8 cellular contexts compared by ENCODE assay signal in genomic region chr15:83207622-83208356, GRCh38. TPM values are rescaled to one million over a fixed set of nuclear protein-coding genes. Genes with fewer than 3 reads are reported as not detected.
DNase-seq lines count a peak whose midpoint lies in the region; ATAC-seq, FAIRE-seq and TF ChIP-seq lines count a peak whose summit lies in the region.

HDGFL3 (minus strand) TSS chr15:83207823; CDS start chr15:83207414, 409 bp downstream.

- H3K79me2 ChIP-seq in endothelial cell of umbilical vein (ENCODE audit: control insufficient read depth, insufficient read depth, low read length): peaks cover 43% of the 10 kb centered on the region

- CTCF ChIA-PET in Caco-2 (lab: Charles Lee) (no interaction called here), endothelial cell of umbilical vein (lab: Charles Lee) (interaction anchor here (0.9 to 1.9 kb wide), 5 partner anchors 14 to 196 kb away, joined by 3 to 7 read pairs (median 3); partner anchors contain the start of gene C15orf40)
- CTCF ChIA-PET in activated CD4-positive, alpha-beta memory T cell treated with anti-CD3 and anti-CD28 coated beads, Interleukin-2, amount 10 ng/mL, durations not matched to agents 7 days and 5 days (lab: Charles Lee): interaction anchor here (1.1 kb wide), 1 partner anchor 197 kb away, joined by 3 read pairs; no protein-coding TSS in a partner anchor

- intact Hi-C loops in Caco-2 (cut with micrococcal nuclease; ENCODE audit: unreplicated experiment): no loop called here
- intact Hi-C loops in endothelial cell of umbilical vein (cut with micrococcal nuclease): loop anchor here (2.0 to 5.0 kb wide), 4 partner anchors 79 to 1161 kb away; partner anchors contain the start of genes MEX3B and RPS17

- H3K9me3 ChIP-seq in Caco-2 (no peaks in the 10 kb centered on the region), endothelial cell of umbilical vein (replicated peaks; ENCODE audit: control insufficient read depth, insufficient read depth, low read length) (no peaks in the 10 kb centered on the region)

- dilution Hi-C loops in endothelial cell of umbilical vein (cut with MboI; ENCODE audit: extremely low pct_ligation_motif_present, low sequenced_read_pairs): no loop called here

- no peaks in the 10 kb centered on the region for H3K9me3 Mint-ChIP-seq in Caco-2 (ENCODE audit: unreplicated experiment)
- H3K9me3 Mint-ChIP-seq in activated CD4-positive, alpha-beta memory T cell treated with anti-CD3 and anti-CD28 coated beads, Interleukin-2, amount 10 ng/mL, durations not matched to agents 7 days and 5 days: no peaks in the 10 kb centered on the region
- H3K9me3 Mint-ChIP-seq in memory B cell: no peaks in the 10 kb centered on the region
- no peaks in the 10 kb centered on the region for H3K9me3 Mint-ChIP-seq in stimulated activated naive B cell treated with anti-CD40 and anti-IgM and Interleukin-4, amounts not matched to agents 10 μg/mL and 1 μg/mL and 100 μg/mL, for 72 hours

- H3K4me1 Mint-ChIP-seq in Caco-2 (ENCODE audit: low read depth, unreplicated experiment) (peaks cover 5% of the 10 kb centered on the region), memory B cell (peaks cover 2% of the 10 kb centered on the region)
- peaks cover 13% of the 10 kb centered on the region for H3K4me1 Mint-ChIP-seq in activated CD4-positive, alpha-beta memory T cell treated with anti-CD3 and anti-CD28 coated beads, Interleukin-2, amount 10 ng/mL, durations not matched to agents 7 days and 5 days
- H3K4me1 Mint-ChIP-seq in stimulated activated naive B cell treated with anti-CD40 and anti-IgM and Interleukin-4, amounts not matched to agents 10 μg/mL and 1 μg/mL and 100 μg/mL, for 72 hours: peaks cover 3 to 12% of the 10 kb centered on the region in 2 donors

- H2AFZ ChIP-seq in endothelial cell of umbilical vein (ENCODE audit: low read depth, low read length): peak within 1 kb of the TSS; percentile 96

- H3K36me3 ChIP-seq in Caco-2 (ENCODE audit: control insufficient read depth, insufficient read depth, low read length) (no peaks in the 10 kb centered on the region), endothelial cell of umbilical vein (ENCODE audit: control insufficient read depth in 2 of 2, extremely low read depth in 1 of 2, insufficient read depth in 2 of 2, low read length in 2 of 2) (no peaks in the 10 kb centered on the region)

- H3K27ac Mint-ChIP-seq in Caco-2 (ENCODE audit: unreplicated experiment) (peak within 1 kb of the TSS; percentile 87), memory B cell (no peak within 1 kb of the TSS)
- peak within 1 kb of the TSS; percentile 78 for H3K27ac Mint-ChIP-seq in activated CD4-positive, alpha-beta memory T cell treated with anti-CD3 and anti-CD28 coated beads, Interleukin-2, amount 10 ng/mL, durations not matched to agents 7 days and 5 days
- H3K27ac Mint-ChIP-seq in stimulated activated naive B cell treated with anti-CD40 and anti-IgM and Interleukin-4, amounts not matched to agents 10 μg/mL and 1 μg/mL and 100 μg/mL, for 72 hours: peak within 1 kb of the TSS; percentile 91

- peak within 1 kb of the TSS; percentile 97 for H3K4me2 ChIP-seq in endothelial cell of umbilical vein (ENCODE audit: insufficient read depth, low read length)

- TF ChIP-seq POLR2A in endothelial cell of umbilical vein (IDR thresholded peaks at IDR 0.05; ENCODE audit: low read depth, low read length): peak; percentile 47

- H3K9ac ChIP-seq in endothelial cell of umbilical vein (replicated peaks; ENCODE audit: extremely low read depth, insufficient read depth, low read length): peak within 1 kb of the TSS; percentile 96

- H3K4me3 Mint-ChIP-seq in Caco-2 (ENCODE audit: unreplicated experiment): peak within 1 kb of the TSS; percentile 92
- H3K4me3 Mint-ChIP-seq in activated CD4-positive, alpha-beta memory T cell treated with anti-CD3 and anti-CD28 coated beads, Interleukin-2, amount 10 ng/mL, durations not matched to agents 7 days and 5 days: peak within 1 kb of the TSS; percentile 84
- peak within 1 kb of the TSS; percentile 69 for H3K4me3 Mint-ChIP-seq in memory B cell
- peak within 1 kb of the TSS; percentile 85 to 87 for H3K4me3 Mint-ChIP-seq in stimulated activated naive B cell treated with anti-CD40 and anti-IgM and Interleukin-4, amounts not matched to agents 10 μg/mL and 1 μg/mL and 100 μg/mL, for 72 hours

- peaks cover 8% of the 10 kb centered on the region for H4K20me1 ChIP-seq in endothelial cell of umbilical vein (replicated peaks; ENCODE audit: control insufficient read depth, extremely low read depth, insufficient read depth, low read length)

- H3K4me3 ChIP-seq in Caco-2 (ENCODE audit: low read depth, low read length) (peak within 1 kb of the TSS; percentile 70), endothelial cell of umbilical vein (replicated peaks in 1 of 3; ENCODE audit: insufficient read depth in 1 of 3, low read depth in 1 of 3, low read length in 3 of 3) (peak within 1 kb of the TSS; percentile 91 to 95 (median 93))

- peak within 1 kb of the TSS; percentile 95 for H3K27ac ChIP-seq in endothelial cell of umbilical vein (ENCODE audit: insufficient read depth, low read depth, low read length)

- ATAC-seq in GM21528 (IDR thresholded peaks at IDR 0.05; ENCODE audit: low FRiP score, unreplicated experiment) (peak; percentile 57), memory B cell (ENCODE audit: low read depth) (peak; percentile 44)
- ATAC-seq in stimulated activated naive B cell treated with anti-CD40 and anti-IgM and Interleukin-4, amounts not matched to agents 10 μg/mL and 1 μg/mL and 100 μg/mL, for 72 hours (replicated peaks): peak; percentile 69

- peak in 1 of 2 experiments; percentile 9 for TF ChIP-seq CTCF in Caco-2 (IDR thresholded peaks at IDR 0.05; ENCODE audit: insufficient read depth in 1 of 2, low read depth in 1 of 2, low read length in 1 of 2, severe bottlenecking in 1 of 2, unreplicated experiment in 1 of 2)
- TF ChIP-seq CTCF in endothelial cell of umbilical vein (IDR thresholded peaks at IDR 0.05; ENCODE audit: extremely low read depth in 1 of 2, insufficient read depth in 1 of 2, low read depth in 1 of 2, low read length in 2 of 2): peak in 1 of 2 donors; percentile 26

- DNase-seq in Caco-2: peak; percentile 53 to 55
- peak; percentile 70 for DNase-seq in NCI-H146 (lab: John Stamatoyannopoulos, UW)
- peak; percentile 28 for DNase-seq in activated CD4-positive, alpha-beta memory T cell treated with anti-CD3 and anti-CD28 coated beads, Interleukin-2, amount 10 ng/mL, durations not matched to agents 7 days and 5 days
- peak; percentile 59 for DNase-seq in endothelial cell of umbilical vein (ENCODE audit: low read depth, low spot score)
- DNase-seq in memory B cell (ENCODE audit: low spot score in 2 of 2): no peak
- peak; percentile 27 for DNase-seq in stimulated activated naive B cell treated with anti-CD40 and anti-IgM and Interleukin-4, amounts not matched to agents 10 μg/mL and 1 μg/mL and 100 μg/mL, for 72 hours
- DNase-seq in SIG-M5 treated with dmso at 0.1 percent for 504 hours (lab: John Stamatoyannopoulos, UW; ENCODE audit: unreplicated experiment): no peak

- H3K4me1 ChIP-seq in Caco-2 (0 out of 2 replicates have a peak, but pooled peaks cover 6% of the 10 kb centered on the region), endothelial cell of umbilical vein (ENCODE audit: control insufficient read depth, extremely low read depth, insufficient read depth, low read length) (peaks cover 29% of the 10 kb centered on the region)

- H3K27me3 Mint-ChIP-seq in Caco-2 (ENCODE audit: insufficient read depth, unreplicated experiment) (peaks cover 3% of the 10 kb centered on the region), memory B cell (peaks cover 17% of the 10 kb centered on the region)
- peaks cover 23% of the 10 kb centered on the region for H3K27me3 Mint-ChIP-seq in activated CD4-positive, alpha-beta memory T cell treated with anti-CD3 and anti-CD28 coated beads, Interleukin-2, amount 10 ng/mL, durations not matched to agents 7 days and 5 days
- H3K27me3 Mint-ChIP-seq in stimulated activated naive B cell treated with anti-CD40 and anti-IgM and Interleukin-4, amounts not matched to agents 10 μg/mL and 1 μg/mL and 100 μg/mL, for 72 hours: peaks cover 8 to 9% of the 10 kb centered on the region in 2 donors

- H3K27me3 ChIP-seq in Caco-2 (replicated peaks; ENCODE audit: control insufficient read depth, insufficient read depth, low read length): no peaks in the 10 kb centered on the region; the same call in 1 of the 2 replicates
- H3K27me3 ChIP-seq in endothelial cell of umbilical vein (ENCODE audit: control insufficient read depth in 2 of 2, insufficient read depth in 2 of 2, low read length in 2 of 2): no peaks in the 10 kb centered on the region

- no peaks in the 10 kb centered on the region for H3K9me1 ChIP-seq in endothelial cell of umbilical vein (replicated peaks; ENCODE audit: control insufficient read depth, extremely low read depth, insufficient read depth, low read length)

- no peaks in the 10 kb centered on the region for H3K36me3 Mint-ChIP-seq in Caco-2 (ENCODE audit: insufficient read depth, unreplicated experiment)
- H3K36me3 Mint-ChIP-seq in activated CD4-positive, alpha-beta memory T cell treated with anti-CD3 and anti-CD28 coated beads, Interleukin-2, amount 10 ng/mL, durations not matched to agents 7 days and 5 days (ENCODE audit: low read depth): peaks cover 3% of the 10 kb centered on the region
- no peaks in the 10 kb centered on the region for H3K36me3 Mint-ChIP-seq in memory B cell
- H3K36me3 Mint-ChIP-seq in stimulated activated naive B cell treated with anti-CD40 and anti-IgM and Interleukin-4, amounts not matched to agents 10 μg/mL and 1 μg/mL and 100 μg/mL, for 72 hours: peaks cover 2 to 3% of the 10 kb centered on the region in 2 donors

- no TSS peak for BruUV-seq in Caco-2 (replicated peaks; lab: Mats Ljungman, UMichigan)
- BruUV-seq in endothelial cell of umbilical vein (replicated peaks; lab: Mats Ljungman, UMichigan): no TSS peak

- POLR2A ChIA-PET in Caco-2 (lab: Charles Lee) (no interaction called here), endothelial cell of umbilical vein (lab: Charles Lee) (interaction anchor here (0.7 kb wide), 1 partner anchor 100 kb away, joined by 3 read pairs; no protein-coding TSS in a partner anchor)
- POLR2A ChIA-PET in activated CD4-positive, alpha-beta memory T cell treated with anti-CD3 and anti-CD28 coated beads, Interleukin-2, amount 10 ng/mL, durations not matched to agents 7 days and 5 days (lab: Charles Lee): interaction anchor here (0.9 to 1.8 kb wide), 4 partner anchors 43 to 197 kb away, joined by 3 to 7 read pairs (median 6); partner anchors contain the start of genes BTBD1 and C15orf40

- no peak for FAIRE-seq in endothelial cell of umbilical vein (lab: Jason Lieb, UNC)

RNA-seq across cellular contexts. Expression of gene HDGFL3, which starts in this region (rescaled TPM):
- total RNA-seq in Caco-2 (2022): 22.9 TPM in 2 replicates
- 10 to 100 TPM; 20.5 to 23.3 TPM for total RNA-seq in activated CD4-positive, alpha-beta memory T cell treated with anti-CD3 and anti-CD28 coated beads, Interleukin-2, amount 10 ng/mL, durations not matched to agents 7 days and 5 days
- total RNA-seq in endothelial cell of umbilical vein: 155 and 156 TPM in 2 replicates
- polyA plus RNA-seq in endothelial cell of umbilical vein: 10.9 and 20.2 TPM in 2 replicates
- polyA plus RNA-seq in endothelial cell of umbilical vein (2011; cell fraction: cytosol; rRNA removed): 56.4 and 65.8 TPM in 2 replicates
- 26.9 and 52.2 TPM in 2 replicates for polyA plus RNA-seq in endothelial cell of umbilical vein (2011; cell fraction: nucleus; rRNA removed)
- polyA plus RNA-seq in endothelial cell of umbilical vein (2012): 107 and 110 TPM in 2 replicates
- polyA minus RNA-seq in endothelial cell of umbilical vein: 16.6 and 17.7 TPM in 2 replicates
- polyA minus RNA-seq in endothelial cell of umbilical vein (2011; cell fraction: cytosol; rRNA and poly(A)+ RNA removed): 4.1 TPM
- 41.0 and 54.6 TPM in 2 replicates for polyA minus RNA-seq in endothelial cell of umbilical vein (2011; cell fraction: nucleus; rRNA and poly(A)+ RNA removed)

Comparison
In these comparisons a context has a peak if more than half of its experiments do, and no peak if none do; other contexts are left out.
1. DNase-seq: peak in Caco-2 (2 of 2), NCI-H146 (single experiment), activated CD4-positive, alpha-beta memory T cell treated with anti-CD3 and anti-CD28 coated beads, Interleukin-2, amount 10 ng/mL, durations not matched to agents 7 days and 5 days (single experiment), endothelial cell of umbilical vein (single experiment) and stimulated activated naive B cell treated with anti-CD40 and anti-IgM and Interleukin-4, amounts not matched to agents 10 μg/mL and 1 μg/mL and 100 μg/mL, for 72 hours (single experiment); none in memory B cell (0 of 2) and SIG-M5 treated with dmso at 0.1 percent for 504 hours (single experiment).
2. Peak in every context shown above with its lines, with median percentiles within 50 percentile points of each other: H3K4me3 Mint-ChIP-seq and ATAC-seq.